Comparison of ENCODE assay signal across 8 cellular contexts in the genomic region with DNA sequence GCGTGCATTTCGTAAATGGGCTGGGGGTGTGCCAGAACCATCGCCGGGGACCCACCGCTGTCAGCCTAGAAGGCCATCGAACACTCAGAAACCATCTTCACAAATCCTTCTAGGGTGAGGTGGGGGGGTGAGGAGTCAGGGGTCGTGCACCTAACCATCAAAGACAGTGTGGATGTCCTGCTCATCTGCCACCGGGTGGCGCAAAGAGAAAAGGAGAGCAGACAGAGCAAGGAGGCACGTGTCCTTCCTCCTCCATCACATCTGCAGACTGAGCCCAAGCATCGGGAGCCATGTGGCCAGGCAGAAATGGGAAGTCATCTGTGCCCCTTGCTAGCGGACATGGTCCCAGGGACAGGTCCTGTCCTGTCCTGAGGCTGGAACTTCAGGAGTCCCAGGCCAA.
DNase-seq lines count a peak whose midpoint lies in the region; ATAC-seq lines count a peak whose summit lies in the region.

No MANE protein-coding gene starts in this region.

- in situ Hi-C loops in ACHN (cut with HindIII; ENCODE audit: low pct_ligation_motif_present, low pct_unique_long_range_greater_than_20kb, low sequenced_read_pairs): no loop called here

- peak; percentile 31 for ATAC-seq in Right ventricle myocardium inferior
- no peak for ATAC-seq in GM18873 (IDR thresholded peaks at IDR 0.05; ENCODE audit: low FRiP score, unreplicated experiment)
- ATAC-seq in GM18870 (IDR thresholded peaks at IDR 0.05; ENCODE audit: unreplicated experiment): no peak

- peak; percentile 24 for DNase-seq in ACHN
- peak; percentile 82 for DNase-seq in GM03348 (ENCODE audit: low spot score)
- DNase-seq in NCI-H1694 treated with DMSO at 0.1 percent for 48 hours (lab: John Stamatoyannopoulos, UW): peak; percentile 81
- peak; percentile 50 for DNase-seq in activated CD4-positive, alpha-beta T cell treated with anti-CD3 and anti-CD28 coated beads for 48 hours
- DNase-seq in Right ventricle myocardium inferior (ENCODE audit: missing footprints): peak; percentile 76
- DNase-seq in pons (ENCODE audit: low spot score): peak; percentile 81

- intact Hi-C loops in Right ventricle myocardium inferior (cut with DNase I): loop anchor here (10.0 kb wide), 1 partner anchor 127 kb away; no protein-coding TSS in a partner anchor

Comparison
In these comparisons a context has a peak if more than half of its experiments do, and no peak if none do; other contexts are left out.
1. DNase-seq: peak in every context shown above with its lines; median percentile 82 in GM03348; 81 in NCI-H1694 treated with DMSO at 0.1 percent for 48 hours; 81 in pons; 76 in Right ventricle myocardium inferior; 50 in activated CD4-positive, alpha-beta T cell treated with anti-CD3 and anti-CD28 coated beads for 48 hours; 24 in ACHN.